Comparison of ENCODE assay signal across 20 cellular contexts in genomic region chr14:88488081-88488480, GRCh38.
DNase-seq lines count a peak whose midpoint lies in the region; ATAC-seq and TF ChIP-seq lines count a peak whose summit lies in the region.
"Had no signal": no experiment of that assay in that cellular context is flagged by ENCODE, and none has a peak within 500 bp of the region (broad histone marks: within the 10 kb centered on the region; RNA-seq: fewer than 3 reads in every experiment).

No MANE protein-coding gene starts in this region.

- no peaks in the 10 kb centered on the region for H3K36me3 Mint-ChIP-seq in CD14-positive monocyte
- H3K36me3 Mint-ChIP-seq: CD8-positive, alpha-beta memory T cell had no signal

- peak overlapping the region in 1 of 7 experiments; percentile 3 for H3K4me3 ChIP-seq in skin epidermis
- H3K4me3 ChIP-seq: SJSA1 had no signal

- H3K27me3 Mint-ChIP-seq in CD14-positive monocyte (ENCODE audit: low read depth in 3 of 3), result peaks cover 2 to 6% (median 2%) of the 10 kb centered on the region in 3 donors

- H3K4me3 Mint-ChIP-seq in CD14-positive monocyte, result no peak overlapping the region
- H3K4me3 Mint-ChIP-seq: CD8-positive, alpha-beta memory T cell had no signal

- H3K27ac ChIP-seq in skin epidermis, result peak overlapping the region in 11 of 21 experiments; percentile 2 to 58 (median 37)
- H3K27ac ChIP-seq: SJSA1 had no signal

- no peak for ATAC-seq in Right ventricle myocardium inferior
- peak; percentile 72 for ATAC-seq in esophagus mucosa
- ATAC-seq in HG03378 (IDR thresholded peaks at IDR 0.05; ENCODE audit: unreplicated experiment), result no peak

- intact Hi-C loops in Right ventricle myocardium inferior (cut with DNase I), result no loop called here
- intact Hi-C loops in cardiac septum (cut with DNase I), result no loop called here
- intact Hi-C loops in CD14-positive monocyte (cut with micrococcal nuclease), result no loop called here

- DNase-seq in Right ventricle myocardium inferior (ENCODE audit: missing footprints) (peak; percentile 65), cardiac septum (ENCODE audit: low spot score) (no peak), cerebellum (ENCODE audit: low spot score) (no peak), CD14-positive monocyte (ENCODE audit: low spot score) (no peak), AG20443 (ENCODE audit: low spot score) (no peak)
- DNase-seq: 8988T; CD8-positive, alpha-beta memory T cell; DND-41; HCEC 1CT; MV-4-11; NCI-H1417; NCI-H1930; NCI-H446; NCI-H69; NK-92 treated with Interleukin-12 subunit alpha and Interleukin-12 subunit beta, amount 100 ng/mL, for 24 hours; RPMI8226 had no signal

- no peak for TF ChIP-seq CTCF in CD14-positive monocyte (IDR thresholded peaks at IDR 0.05)

- H3K27ac Mint-ChIP-seq in CD14-positive monocyte, result no peak overlapping the region
- H3K27ac Mint-ChIP-seq: CD8-positive, alpha-beta memory T cell had no signal

- H3K4me1 Mint-ChIP-seq in CD14-positive monocyte, result peaks cover 5% of the 10 kb centered on the region

- H3K9me3 Mint-ChIP-seq in CD14-positive monocyte, result peaks cover 0 to 2% (median 0%) of the 10 kb centered on the region in 7 donors
- H3K9me3 Mint-ChIP-seq: CD8-positive, alpha-beta memory T cell had no signal
